ENCODE assay signal across 24 cellular contexts in genomic region chr9:21513431-21513830, GRCh38. TPM values are rescaled to one million over a fixed set of nuclear protein-coding genes. Genes with fewer than 3 reads are reported as not detected.
"Had no signal": no experiment of that assay in that cellular context is flagged by ENCODE, and none has a peak within 500 bp of the region (broad histone marks: within the 10 kb centered on the region; RNA-seq: fewer than 3 reads in every experiment).

No MANE protein-coding gene starts in this region.

- H3K27me3 ChIP-seq: heart right ventricle, left lung, right lobe of liver, spleen, tibial artery, upper lobe of left lung, uterus had no signal

- ATAC-seq: effector memory CD8-positive, alpha-beta T cell; heart right ventricle; left lung; lower lobe of right lung; right lobe of liver; stimulated activated memory B cell treated with anti-CD40 and anti-IgM and Interleukin-4, amounts not matched to agents 10 μg/mL and 1 μg/mL and 100 μg/mL, for 72 hours had no signal

- H3K4me1 ChIP-seq: heart right ventricle, left lung, lower lobe of right lung, parathyroid adenoma, prostate gland, right lobe of liver, spleen, tibial artery, upper lobe of left lung, uterus had no signal

- H3K9ac ChIP-seq: parathyroid adenoma had no signal

- H2AFZ ChIP-seq: parathyroid adenoma had no signal

- FAIRE-seq: colon had no signal

- H3K79me2 ChIP-seq: parathyroid adenoma had no signal

- H3K9me3 ChIP-seq: heart right ventricle, left lung, lower lobe of right lung, prostate gland, right lobe of liver, spleen, tibial artery, upper lobe of left lung, uterus had no signal

- H3K36me3 ChIP-seq: heart right ventricle, left lung, lower lobe of right lung, prostate gland, right lobe of liver, spleen, tibial artery, upper lobe of left lung, uterus had no signal

- DNase-seq: effector memory CD8-positive, alpha-beta T cell; erythroblast; heart right ventricle; hypothalamus; islet precursor cell; left lung; lower lobe of right lung; mesenchymal stem cell; naive B cell; occipital lobe; right lobe of liver; spleen; stimulated activated CD4-positive, alpha-beta T cell treated with anti-CD3 and anti-CD28 coated beads, Interleukin-15, amount 100 ng/mL, for 24 hours; stimulated activated CD4-positive, alpha-beta T cell treated with anti-CD3 and anti-CD28 coated beads, Interleukin-1b, Interleukin-23, amount 100 ng/mL, for 48 hours; stimulated activated CD4-positive, alpha-beta T cell treated with anti-CD3 and anti-CD28 coated beads, Interleukin-4, amount 100 ng/mL, for 24 hours; tibial artery; upper lobe of left lung; uterus had no signal

- H3K4me3 ChIP-seq: heart right ventricle, left lung, lower lobe of right lung, prostate gland, right lobe of liver, spleen, tibial artery, upper lobe of left lung, uterus had no signal

- H3K27ac ChIP-seq: heart right ventricle, left lung, lower lobe of right lung, parathyroid adenoma, prostate gland, right lobe of liver, spleen, tibial artery, upper lobe of left lung, uterus had no signal

RNA-seq across cellular contexts. Expression of gene IFNE, which starts 31.3 kb away (rescaled TPM):
- total RNA-seq: heart right ventricle, left lung, lower lobe of right lung, occipital lobe, prostate gland, right lobe of liver, skeletal muscle tissue, spleen, temporal lobe, upper lobe of left lung had no signal
- polyA plus RNA-seq: heart right ventricle had no signal
